27 cellular contexts compared by ENCODE assay signal in genomic region chr2:129133692-129134641, GRCh38.
"Had no signal": no experiment of that assay in that cellular context is flagged by ENCODE, and none has a peak within 500 bp of the region (broad histone marks: within the 10 kb centered on the region; RNA-seq: fewer than 3 reads in every experiment).

No MANE protein-coding gene starts in this region.

- H3K27ac ChIP-seq: left ventricle myocardium inferior, parathyroid adenoma, right atrium auricular region, skin epidermis, stomach, testis, thyroid gland, transverse colon, upper lobe of left lung, vagina had no signal

- H3K27me3 ChIP-seq: right atrium auricular region, stomach, testis, thyroid gland, transverse colon, upper lobe of left lung, vagina had no signal

- H3K9ac ChIP-seq: parathyroid adenoma had no signal

- H3K4me3 Mint-ChIP-seq: immature natural killer cell; naive thymus-derived CD4-positive, alpha-beta T cell; natural killer cell treated with Interleukin-12 subunit alpha and Interleukin-12 subunit beta and Interleukin-15 and Interleukin-18, amount 100 ng/mL, for 72 hours; neural crest cell; stimulated activated naive B cell treated with anti-CD40 and anti-IgM and Interleukin-4, amounts not matched to agents 10 μg/mL and 1 μg/mL and 100 μg/mL, for 72 hours had no signal

- H3K36me3 ChIP-seq: left ventricle myocardium inferior, right atrium auricular region, stomach, thyroid gland, transverse colon, upper lobe of left lung, vagina had no signal

- H3K4me1 Mint-ChIP-seq: immature natural killer cell; naive thymus-derived CD4-positive, alpha-beta T cell; neural crest cell; stimulated activated naive B cell treated with anti-CD40 and anti-IgM and Interleukin-4, amounts not matched to agents 10 μg/mL and 1 μg/mL and 100 μg/mL, for 72 hours had no signal

- H3K36me3 Mint-ChIP-seq: immature natural killer cell; naive thymus-derived CD4-positive, alpha-beta T cell; natural killer cell treated with Interleukin-12 subunit alpha and Interleukin-12 subunit beta and Interleukin-15 and Interleukin-18, amount 100 ng/mL, for 72 hours; stimulated activated naive B cell treated with anti-CD40 and anti-IgM and Interleukin-4, amounts not matched to agents 10 μg/mL and 1 μg/mL and 100 μg/mL, for 72 hours had no signal

- H3K4me3 ChIP-seq: left ventricle myocardium inferior, lung, mucosa of descending colon, right atrium auricular region, skin epidermis, stomach, testis, thyroid gland, transverse colon, upper lobe of left lung, vagina had no signal

- H3K79me2 ChIP-seq: parathyroid adenoma had no signal

- H3K9me3 ChIP-seq: left ventricle myocardium inferior, mucosa of descending colon, right atrium auricular region, stomach, testis, thyroid gland, transverse colon, upper lobe of left lung, vagina had no signal

- H3K4me1 ChIP-seq: left ventricle myocardium inferior, right atrium auricular region, stomach, testis, transverse colon, upper lobe of left lung, vagina had no signal

- DNase-seq: hypothalamus; immature natural killer cell; kidney; left ventricle myocardium inferior; midbrain; mucosa of descending colon; naive thymus-derived CD4-positive, alpha-beta T cell; nucleus accumbens; stimulated activated CD4-positive, alpha-beta T cell treated with anti-CD3 and anti-CD28 coated beads, Interleukin-12 subunit alpha, Interleukin-12 subunit beta, amount 100 ng/mL, for 4 hours; stimulated activated CD4-positive, alpha-beta T cell treated with anti-CD3 and anti-CD28 coated beads, Interleukin-15, amount 100 ng/mL, for 24 hours; stimulated activated CD4-positive, alpha-beta T cell treated with anti-CD3 and anti-CD28 coated beads, Interleukin-2, amount 100 ng/mL, for 24 hours; stimulated activated CD4-positive, alpha-beta T cell treated with anti-CD3 and anti-CD28 coated beads, Interleukin-4, amount 100 ng/mL, for 1 hour; stimulated activated naive B cell treated with anti-CD40 and anti-IgM and Interleukin-4, amounts not matched to agents 10 μg/mL and 1 μg/mL and 100 μg/mL, for 72 hours; stimulated activated naive CD8-positive, alpha-beta T cell treated with anti-CD3 and anti-CD28 coated beads, Interleukin-15, Interleukin-2, amounts not matched to agents 100 U/mL and 50 U/mL, for 24 hours; stomach; testis; thyroid gland; transverse colon; upper lobe of left lung had no signal

- H2AFZ ChIP-seq: parathyroid adenoma had no signal

- ATAC-seq: mucosa of descending colon; naive thymus-derived CD4-positive, alpha-beta T cell; natural killer cell treated with Interleukin-12 subunit alpha and Interleukin-12 subunit beta and Interleukin-15 and Interleukin-18, amount 100 ng/mL, for 72 hours; sciatic nerve; stimulated activated naive B cell treated with anti-CD40 and anti-IgM and Interleukin-4, amounts not matched to agents 10 μg/mL and 1 μg/mL and 100 μg/mL, for 72 hours; stimulated activated naive CD8-positive, alpha-beta T cell treated with anti-CD3 and anti-CD28 coated beads, Interleukin-15, Interleukin-2, amounts not matched to agents 100 U/mL and 50 U/mL, for 24 hours had no signal

- H3K27me3 Mint-ChIP-seq: natural killer cell treated with Interleukin-12 subunit alpha and Interleukin-12 subunit beta and Interleukin-15 and Interleukin-18, amount 100 ng/mL, for 72 hours; stimulated activated naive B cell treated with anti-CD40 and anti-IgM and Interleukin-4, amounts not matched to agents 10 μg/mL and 1 μg/mL and 100 μg/mL, for 72 hours had no signal

- H3K27ac Mint-ChIP-seq: immature natural killer cell; naive thymus-derived CD4-positive, alpha-beta T cell; natural killer cell treated with Interleukin-12 subunit alpha and Interleukin-12 subunit beta and Interleukin-15 and Interleukin-18, amount 100 ng/mL, for 72 hours; stimulated activated naive B cell treated with anti-CD40 and anti-IgM and Interleukin-4, amounts not matched to agents 10 μg/mL and 1 μg/mL and 100 μg/mL, for 72 hours had no signal
